In the genomic region with DNA sequence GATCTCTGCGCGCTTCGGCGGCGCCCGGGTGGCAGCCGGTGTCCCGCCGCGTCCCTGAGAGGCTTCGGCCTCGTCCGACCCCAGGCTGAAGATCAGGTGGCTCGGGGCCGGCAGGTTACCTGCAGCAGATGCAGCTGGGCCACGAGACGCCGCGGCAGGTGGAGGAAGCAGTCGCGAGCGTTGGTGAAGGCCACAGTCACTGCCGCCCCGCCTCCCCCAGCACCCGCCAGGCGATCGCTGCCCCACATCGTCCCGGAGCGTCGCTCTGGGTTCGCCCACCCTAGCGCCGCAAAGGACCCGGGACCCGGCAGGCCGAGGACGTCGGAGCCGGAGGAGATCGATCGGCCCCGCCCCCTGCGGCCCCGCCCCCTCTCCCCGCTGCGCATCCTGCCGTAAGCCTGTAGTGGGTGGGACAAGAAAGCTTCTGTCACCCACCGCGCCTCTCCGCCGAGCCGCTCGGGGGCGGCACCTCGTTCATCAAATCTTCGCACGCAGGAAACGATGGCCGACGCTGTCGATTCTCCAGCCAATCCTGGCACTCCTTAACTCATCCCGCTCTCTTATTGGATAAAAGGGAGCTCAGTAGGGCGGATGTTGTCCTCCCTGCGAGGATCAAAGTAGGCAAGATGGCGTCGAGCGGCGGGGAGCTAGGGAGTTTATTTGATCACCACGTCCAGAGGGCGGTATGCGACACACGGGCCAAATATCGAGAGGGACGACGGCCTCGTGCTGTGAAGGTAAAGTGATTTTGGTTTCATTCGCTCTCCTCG, we compare ENCODE assay signal across 8 cellular contexts. TPM values are rescaled to one million over a fixed set of nuclear protein-coding genes. Genes with fewer than 3 reads are reported as not detected.
A peak's percentile ranks its signal among the peaks of the same experiment; 100 is the strongest.
DNase-seq lines count a peak whose midpoint lies in the region; ATAC-seq, FAIRE-seq and TF ChIP-seq lines count a peak whose summit lies in the region.

Gene PEX1 (minus strand): TSS at position 333 of the 770 bp plus-strand sequence. CDS start 85 bp downstream, at position 248.
Gene RBM48 (plus strand): TSS at position 608 of the 770 bp plus-strand sequence. CDS start 19 bp downstream, at position 627.

- FAIRE-seq in urothelium cell line (lab: Jason Lieb, UNC) = peak; percentile 92

- H3K4me3 ChIP-seq in right atrium auricular region (peak within 1 kb of the TSS; percentile 91 to 95), psoas muscle (peak within 1 kb of the TSS; percentile 86)

- H3K4me1 ChIP-seq in right atrium auricular region (peaks cover 0 to 20% of the 10 kb centered on the region in 2 donors), psoas muscle (peaks cover 17% of the 10 kb centered on the region)

- no peaks in the 10 kb centered on the region for H3K27me3 ChIP-seq in right atrium auricular region
- no peaks in the 10 kb centered on the region for H3K27me3 ChIP-seq in psoas muscle (ENCODE audit: insufficient read depth in 3 of 3, low read length in 2 of 3)

- peak; percentile 20 to 74 for TF ChIP-seq CTCF in right atrium auricular region (IDR thresholded peaks at IDR 0.05)
- peak; percentile 31 for TF ChIP-seq CTCF in psoas muscle (IDR thresholded peaks at IDR 0.05)

- intact Hi-C loops in T-helper 2 cell treated with Interferon-gamma antibody and Interleukin-4, amounts not matched to agents 100 ng/mL and 5 ng/mL, for 36 hours (cut with micrococcal nuclease) = loop anchor here (1.0 to 10.0 kb wide), 15 partner anchors 62 to 704 kb away; partner anchors contain the start of genes AKAP9, CYP51A1, FAM133B and GATAD1
- intact Hi-C loops in psoas muscle (cut with DNase I) = loop anchor here in 1 of 2 donors (5.0 kb wide), 1 partner anchor 81 kb away; the partner anchor contains the start of gene GATAD1

- H3K36me3 ChIP-seq in right atrium auricular region = peaks cover 17% of the 10 kb centered on the region
- peaks cover 11 to 37% of the 10 kb centered on the region in 2 donors for H3K36me3 ChIP-seq in psoas muscle (ENCODE audit: insufficient read depth in 1 of 2, low read depth in 1 of 2)

- 0% methylated on average over 72 to 79 of the region's 79 CpGs for WGBS in psoas muscle, 3 donors

- DNase-seq in NCI-H187 treated with DMSO at 0.1 percent for 48 hours (lab: John Stamatoyannopoulos, UW) (peak; percentile 99), anterior cingulate cortex (lab: John Stamatoyannopoulos, UW) (peak; percentile 63 to 99 (median 96)), right atrium auricular region (ENCODE audit: low spot score) (peak; percentile 97), psoas muscle (peak; percentile 96 to 98), urothelium cell line (ENCODE audit: low spot score) (peak; percentile 100)

- H3K9me3 ChIP-seq in right atrium auricular region (no peaks in the 10 kb centered on the region), psoas muscle (no peaks in the 10 kb centered on the region)

- peak within 1 kb of the TSS; percentile 86 to 94 for H3K27ac ChIP-seq in right atrium auricular region
- peak within 1 kb of the TSS; percentile 95 for H3K27ac ChIP-seq in psoas muscle

- ATAC-seq in GM18502 (IDR thresholded peaks at IDR 0.05; ENCODE audit: poor library complexity, unreplicated experiment) (peak; percentile 95), HG02970 (IDR thresholded peaks at IDR 0.05; ENCODE audit: low FRiP score, unreplicated experiment) (peak; percentile 98), psoas muscle (peak; percentile 98 to 99 (median 98))

RNA-seq across cellular contexts. Expression of gene PEX1, which starts in this region (rescaled TPM):
- 13.5 and 14.0 TPM in 2 replicates for total RNA-seq in T-helper 2 cell treated with Interferon-gamma antibody and Interleukin-4, amounts not matched to agents 100 ng/mL and 5 ng/mL, for 36 hours
- total RNA-seq in right atrium auricular region (10 to 100 TPM; 11.3 to 15.4 TPM), psoas muscle (10 to 100 TPM; 11.1 to 14.2 (median 11.8) TPM)
- polyA plus RNA-seq in psoas muscle = 1 to 10 TPM; 3.9 to 7.5 (median 6.7) TPM

RNA-seq across cellular contexts. Expression of gene RBM48, which starts in this region (rescaled TPM):
- total RNA-seq in T-helper 2 cell treated with Interferon-gamma antibody and Interleukin-4, amounts not matched to agents 100 ng/mL and 5 ng/mL, for 36 hours = 15.9 and 17.0 TPM in 2 replicates
- 1 to 10 TPM; 7.3 to 8.9 TPM for total RNA-seq in right atrium auricular region
- total RNA-seq in psoas muscle = 10 to 100 TPM in 2 of 4 donors, 1 to 10 TPM in 2; 7.7 to 15.8 (median 10.3) TPM
- polyA plus RNA-seq in psoas muscle = 10 to 100 TPM in 2 of 3 donors, 1 to 10 TPM in 1; 9.2 to 28.0 (median 12.7) TPM

Comparison
In these comparisons a context has a peak if more than half of its experiments do, and no peak if none do; other contexts are left out.
1. Peak in every context shown above with its lines: DNase-seq, ATAC-seq, H3K4me3 ChIP-seq and H3K27ac ChIP-seq.